In the genomic region with DNA sequence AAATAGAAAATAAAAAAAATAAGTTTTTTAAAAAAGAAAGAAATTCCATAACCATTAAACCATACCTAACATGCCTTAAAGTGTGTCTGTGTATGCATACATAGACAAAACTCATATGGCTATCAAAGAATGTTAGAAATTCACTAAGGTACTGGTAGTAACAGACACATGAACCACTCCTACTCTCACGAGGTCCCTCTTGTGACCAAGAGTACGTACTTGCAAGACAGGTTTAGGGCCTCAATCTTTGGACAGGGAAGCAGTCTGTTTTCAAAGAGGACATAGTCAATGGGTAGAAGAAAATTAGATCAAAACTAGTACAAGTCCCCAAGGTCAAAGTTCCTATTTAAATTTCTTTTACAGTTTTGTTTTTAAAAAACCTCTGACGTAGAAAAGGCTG, we compare ENCODE assay signal across 21 cellular contexts.
DNase-seq lines count a peak whose midpoint lies in the region; ATAC-seq and TF ChIP-seq lines count a peak whose summit lies in the region.
"Had no signal": no experiment of that assay in that cellular context is flagged by ENCODE, and none has a peak within 500 bp of the region (broad histone marks: within the 10 kb centered on the region; RNA-seq: fewer than 3 reads in every experiment).

No MANE protein-coding gene starts in this region.

- H3K27me3 Mint-ChIP-seq in mesothelial cell of epicardium (ENCODE audit: low read depth), result no peaks in the 10 kb centered on the region
- H3K27me3 Mint-ChIP-seq: CD4-positive, alpha-beta T cell had no signal

- intact Hi-C loops in upper lobe of right lung (cut with DNase I), result no loop called here

- H3K36me3 Mint-ChIP-seq in mesothelial cell of epicardium, result peaks cover 10% of the 10 kb centered on the region

- no peak overlapping the region for H3K27ac ChIP-seq in upper lobe of right lung
- H3K27ac ChIP-seq: Peyer's patch, SK-N-MC had no signal

- no peaks in the 10 kb centered on the region for H3K27me3 ChIP-seq in upper lobe of right lung
- H3K27me3 ChIP-seq: BE2C, Peyer's patch had no signal

- H3K4me1 ChIP-seq in upper lobe of right lung, result no peaks in the 10 kb centered on the region
- H3K4me1 ChIP-seq: BE2C, Caco-2, Peyer's patch had no signal

- peaks cover 51% of the 10 kb centered on the region for H3K4me1 Mint-ChIP-seq in mesothelial cell of epicardium

- no peaks in the 10 kb centered on the region for H3K36me3 ChIP-seq in upper lobe of right lung
- H3K36me3 ChIP-seq: BE2C, Peyer's patch had no signal

- H3K9me3 ChIP-seq in upper lobe of right lung, result no peaks in the 10 kb centered on the region
- H3K9me3 ChIP-seq: BE2C, Caco-2, Peyer's patch had no signal

- H3K9me3 Mint-ChIP-seq in mesothelial cell of epicardium, result peaks cover 2% of the 10 kb centered on the region
- H3K9me3 Mint-ChIP-seq: CD4-positive, alpha-beta T cell had no signal

- H3K4me3 ChIP-seq in upper lobe of right lung, result no peak overlapping the region
- H3K4me3 ChIP-seq: Peyer's patch, SK-N-MC had no signal

- peak; percentile 5 for DNase-seq in SIG-M5 treated with dmso at 0.1 percent for 504 hours (lab: John Stamatoyannopoulos, UW; ENCODE audit: unreplicated experiment)
- DNase-seq in SIG-M5 (lab: John Stamatoyannopoulos, UW), result no peak
- peak; percentile 2 for DNase-seq in hepatic stellate cell (ENCODE audit: low spot score)
- DNase-seq in mesothelial cell of epicardium (ENCODE audit: low spot score in 2 of 2, unreplicated experiment in 2 of 2), result no peak
- DNase-seq in upper lobe of right lung, result no peak
- DNase-seq in superior temporal gyrus (ENCODE audit: extremely low spot score), result no peak
- no peak for DNase-seq in activated CD4-positive, alpha-beta T cell treated with anti-CD3 and anti-CD28 coated beads, Interleukin-2, amount 50 U/mL, for 48 hours
- DNase-seq: BE2C; CD4-positive, alpha-beta T cell; GOT3; KG1; NCI-H1436; NCI-H1930; NCI-H2171 treated with DMSO at 0.1 percent for 48 hours; NCI-H446 treated with DMSO at 0.1 percent for 48 hours; NCI-H69; Peyer's patch had no signal

- ATAC-seq in upper lobe of right lung (peak; percentile 69), HG03469 (IDR thresholded peaks at IDR 0.05; ENCODE audit: unreplicated experiment) (no peak)
- ATAC-seq: HCT116 had no signal

- H3K27ac Mint-ChIP-seq in mesothelial cell of epicardium, result peak overlapping the region; percentile 88
- H3K27ac Mint-ChIP-seq: CD4-positive, alpha-beta T cell had no signal

- no peak overlapping the region for H3K4me3 Mint-ChIP-seq in mesothelial cell of epicardium
- H3K4me3 Mint-ChIP-seq: CD4-positive, alpha-beta T cell had no signal

- TF ChIP-seq CTCF in mesothelial cell of epicardium (IDR thresholded peaks at IDR 0.05; ENCODE audit: unreplicated experiment) (no peak), upper lobe of right lung (IDR thresholded peaks at IDR 0.05) (no peak)

Comparison
In these comparisons a context has a peak if more than half of its experiments do, and no peak if none do; other contexts are left out.
1. DNase-seq: peak in SIG-M5 treated with dmso at 0.1 percent for 504 hours (single experiment) and hepatic stellate cell (single experiment); none in SIG-M5 (single experiment), mesothelial cell of epicardium (0 of 2), upper lobe of right lung (single experiment), superior temporal gyrus (single experiment) and activated CD4-positive, alpha-beta T cell treated with anti-CD3 and anti-CD28 coated beads, Interleukin-2, amount 50 U/mL, for 48 hours (0 of 2).